In genomic region chr5:171848911-171849520, GRCh38 we compare ENCODE assay signal across 17 cellular contexts.
DNase-seq lines count a peak whose midpoint lies in the region; ATAC-seq and TF ChIP-seq lines count a peak whose summit lies in the region.
"Had no signal": no experiment of that assay in that cellular context is flagged by ENCODE, and none has a peak within 500 bp of the region (broad histone marks: within the 10 kb centered on the region; RNA-seq: fewer than 3 reads in every experiment).

No MANE protein-coding gene starts in this region.

- H3K4me1 ChIP-seq in GM23338 (ENCODE audit: insufficient read depth) = 0 out of 2 replicates have a peak, but pooled peaks cover 6% of the 10 kb centered on the region
- no peaks in the 10 kb centered on the region for H3K4me1 ChIP-seq in Caco-2
- H3K4me1 ChIP-seq: Peyer's patch had no signal

- no peaks in the 10 kb centered on the region for H3K9me3 ChIP-seq in Caco-2
- H3K9me3 ChIP-seq: Peyer's patch had no signal

- H3K27ac Mint-ChIP-seq in GM23338 (no peak overlapping the region), Caco-2 (ENCODE audit: unreplicated experiment) (no peak overlapping the region)

- POLR2A ChIA-PET in Caco-2 (lab: Charles Lee) = no interaction called here

- CTCF ChIA-PET in Caco-2 (lab: Charles Lee) = interaction anchor here (1.5 kb wide), 1 partner anchor 430 kb away, joined by 4 read pairs; no protein-coding TSS in a partner anchor

- no peak for DNase-seq in GM23338 (ENCODE audit: low spot score)
- DNase-seq in astrocyte of the hippocampus (ENCODE audit: low read depth, low spot score) = peak; percentile 26
- DNase-seq in fibroblast of mammary gland (ENCODE audit: low read depth) = no peak
- DNase-seq in sciatic nerve (ENCODE audit: low spot score) = no peak
- DNase-seq in Caco-2 = no peak
- DNase-seq in RKO (ENCODE audit: low spot score) = no peak
- DNase-seq: ACHN; DMS 273 treated with DMSO at 0.1 percent for 48 hours; HCEC 1CT; NCI-H1105 treated with DMSO at 0.1 percent for 48 hours; NCI-H1694; NCI-H2081 treated with DMSO at 0.1 percent for 48 hours; NCI-H748 treated with DMSO at 0.1 percent for 48 hours; NK-92 treated with Interleukin-12 subunit alpha and Interleukin-12 subunit beta, amount 100 ng/mL, for 24 hours; Peyer's patch had no signal

- no TSS peak for BruUV-seq in Caco-2 (replicated peaks; lab: Mats Ljungman, UMichigan)

- H3K79me2 ChIP-seq in GM23338 (replicated peaks; ENCODE audit: insufficient read depth) = no peaks in the 10 kb centered on the region

- H3K9me3 Mint-ChIP-seq in GM23338 (peaks cover 13% of the 10 kb centered on the region), Caco-2 (ENCODE audit: unreplicated experiment) (no peaks in the 10 kb centered on the region)

- H3K4me1 Mint-ChIP-seq in GM23338 (peaks cover 12% of the 10 kb centered on the region), Caco-2 (ENCODE audit: low read depth, unreplicated experiment) (peaks cover 10% of the 10 kb centered on the region)

- H3K4me3 Mint-ChIP-seq in GM23338 = no peak overlapping the region
- no peak overlapping the region for H3K4me3 Mint-ChIP-seq in Caco-2 (ENCODE audit: unreplicated experiment)
- H3K4me3 Mint-ChIP-seq: CD14-positive monocyte had no signal

- no peak overlapping the region for H2AFZ ChIP-seq in GM23338

- H3K36me3 ChIP-seq in GM23338 (ENCODE audit: insufficient read depth) (peaks cover 4% of the 10 kb centered on the region; the same call in 1 of the 2 replicates), Caco-2 (ENCODE audit: control insufficient read depth, insufficient read depth, low read length) (no peaks in the 10 kb centered on the region)
- H3K36me3 ChIP-seq: Peyer's patch had no signal

- H3K27me3 Mint-ChIP-seq in GM23338 (ENCODE audit: insufficient read depth, low read depth, poor library complexity) = peaks cover 8% of the 10 kb centered on the region
- no peaks in the 10 kb centered on the region for H3K27me3 Mint-ChIP-seq in Caco-2 (ENCODE audit: insufficient read depth, unreplicated experiment)

- H3K27ac ChIP-seq in GM23338 (ENCODE audit: low read depth) = no peak overlapping the region
- H3K27ac ChIP-seq: Peyer's patch had no signal

- TF ChIP-seq CTCF in GM23338 (conservative IDR thresholded peaks at IDR 0.05; ENCODE audit: low read depth in 2 of 2) = peak; percentile 19 to 22; a peak in 2 of 4 replicates
- peak; percentile 16 for TF ChIP-seq CTCF in fibroblast of mammary gland (conservative IDR thresholded peaks at IDR 0.05; ENCODE audit: control insufficient read depth, insufficient read depth, low read depth, low read length)
- no peak for TF ChIP-seq CTCF in Caco-2 (IDR thresholded peaks at IDR 0.05; ENCODE audit: insufficient read depth in 1 of 2, low read depth in 1 of 2, low read length in 1 of 2, severe bottlenecking in 1 of 2, unreplicated experiment in 1 of 2)

- no peaks in the 10 kb centered on the region for H4K20me1 ChIP-seq in GM23338 (replicated peaks; ENCODE audit: insufficient read depth)

- H3K36me3 Mint-ChIP-seq in GM23338 (ENCODE audit: low read depth) = peaks cover 18% of the 10 kb centered on the region
- H3K36me3 Mint-ChIP-seq in Caco-2 (ENCODE audit: insufficient read depth, unreplicated experiment) = peaks cover 10% of the 10 kb centered on the region

- no peak overlapping the region for H3K4me2 ChIP-seq in GM23338

- H3K27me3 ChIP-seq in GM23338 (ENCODE audit: insufficient read depth) = no peaks in the 10 kb centered on the region
- H3K27me3 ChIP-seq in Caco-2 (replicated peaks; ENCODE audit: control insufficient read depth, insufficient read depth, low read length) = no peaks in the 10 kb centered on the region
- H3K27me3 ChIP-seq: Peyer's patch had no signal

- intact Hi-C loops in sciatic nerve (cut with DNase I) = no loop called here
- intact Hi-C loops in Caco-2 (cut with micrococcal nuclease; ENCODE audit: unreplicated experiment) = no loop called here

- H3F3A ChIP-seq in GM23338 (replicated peaks; ENCODE audit: low read depth) = no peaks in the 10 kb centered on the region

- no peaks in the 10 kb centered on the region for H3K9me2 ChIP-seq in GM23338 (ENCODE audit: insufficient read depth)

- H3K4me3 ChIP-seq in GM23338 (no peak overlapping the region), fibroblast of mammary gland (ENCODE audit: control insufficient read depth, low read depth, low read length) (no peak overlapping the region), Caco-2 (ENCODE audit: low read depth, low read length) (no peak overlapping the region)
- H3K4me3 ChIP-seq: Peyer's patch had no signal

- ATAC-seq in GM23338 (no peak), sciatic nerve (peak; percentile 60), HG03135 (IDR thresholded peaks at IDR 0.05; ENCODE audit: unreplicated experiment) (no peak)

TF ChIP-seq in GM23338, 12 proteins besides CTCF, POLR2A, EP300 and RAD21 (continues in another document):
- TF ChIP-seq STAT1 (IDR thresholded peaks at IDR 0.05; ENCODE audit: unreplicated experiment) (no peak), ZNF331 (CRISPR knock-in tag; IDR thresholded peaks at IDR 0.05; ENCODE audit: low read depth) (no peak), EZH2phosphoT487 (IDR thresholded peaks at IDR 0.05; ENCODE audit: unreplicated experiment) (no peak), ETS1 (IDR thresholded peaks at IDR 0.05) (no peak), ZNF114 (CRISPR knock-in tag; IDR thresholded peaks at IDR 0.05) (no peak), POLR2AphosphoS5 (IDR thresholded peaks at IDR 0.05; ENCODE audit: low read depth) (no peak), NANOG (IDR thresholded peaks at IDR 0.05; ENCODE audit: borderline replicate concordance) (no peak), JUNB (IDR thresholded peaks at IDR 0.05; ENCODE audit: unreplicated experiment) (no peak), EZH2 (IDR thresholded peaks at IDR 0.05; ENCODE audit: low read depth, unreplicated experiment) (no peak), REST (IDR thresholded peaks at IDR 0.05; ENCODE audit: unreplicated experiment) (no peak), CREB1 (CRISPR knock-in tag; IDR thresholded peaks at IDR 0.05; ENCODE audit: low read depth) (no peak)

Comparison
In these comparisons a context has a peak if more than half of its experiments do, and no peak if none do; other contexts are left out.
1. CTCF ChIP-seq: peak in GM23338 (2 of 2) and fibroblast of mammary gland (single experiment); none in Caco-2 (0 of 2).